ENCODE assay signal across 9 cellular contexts in genomic region chr5:177477701-177478477, GRCh38. TPM values are rescaled to one million over a fixed set of nuclear protein-coding genes. Genes with fewer than 3 reads are reported as not detected.
DNase-seq lines count a peak whose midpoint lies in the region; ATAC-seq and TF ChIP-seq lines count a peak whose summit lies in the region.
"Had no signal": no experiment of that assay in that cellular context is flagged by ENCODE, and none has a peak within 500 bp of the region (broad histone marks: within the 10 kb centered on the region; RNA-seq: fewer than 3 reads in every experiment).

No MANE protein-coding gene starts in this region.

- no peaks in the 10 kb centered on the region for H3K9me3 Mint-ChIP-seq in activated CD8-positive, alpha-beta memory T cell treated with anti-CD3 and anti-CD28 coated beads, Interleukin-2, amount 10 ng/mL, durations not matched to agents 7 days and 5 days (ENCODE audit: low read depth)
- no peaks in the 10 kb centered on the region for H3K9me3 Mint-ChIP-seq in endodermal cell
- H3K9me3 Mint-ChIP-seq: activated T-helper 1 cell treated with anti-CD3 and anti-CD28 coated beads, Interleukin-12 subunit alpha, Interleukin-12 subunit beta, Interleukin-2, Interleukin-4 antibody, amounts not matched to agents 30 ng/mL and 10 ng/mL and 1 ng/mL, durations not matched to agents 14 hours and 24 hours and 36 hours had no signal

- peaks cover 7% of the 10 kb centered on the region for H3K4me1 ChIP-seq in endodermal cell (ENCODE audit: control insufficient read depth, insufficient read depth, low read length)
- H3K4me1 ChIP-seq in thoracic aorta (ENCODE audit: control insufficient read depth in 1 of 2, low read depth in 2 of 2), result peaks cover 27 to 76% of the 10 kb centered on the region in 2 donors

- H3K27me3 ChIP-seq in endodermal cell (ENCODE audit: control insufficient read depth, insufficient read depth, low read length, poor library complexity, severe bottlenecking) (no peaks in the 10 kb centered on the region), thoracic aorta (replicated peaks; ENCODE audit: insufficient read depth) (no peaks in the 10 kb centered on the region)

- no peak overlapping the region for H3K9ac ChIP-seq in endodermal cell (ENCODE audit: extremely low read depth, low read length, poor library complexity, severe bottlenecking)

- CTCF ChIA-PET in activated CD8-positive, alpha-beta memory T cell treated with anti-CD3 and anti-CD28 coated beads, Interleukin-2, amount 10 ng/mL, durations not matched to agents 7 days and 5 days (lab: Charles Lee), result interaction anchor here (0.7 to 4.6 kb wide), 11 partner anchors 11 to 117 kb away, joined by 3 to 26 read pairs (median 5); partner anchors contain the start of gene PDLIM7

- H3K4me1 Mint-ChIP-seq in activated CD8-positive, alpha-beta memory T cell treated with anti-CD3 and anti-CD28 coated beads, Interleukin-2, amount 10 ng/mL, durations not matched to agents 7 days and 5 days, result peaks cover 47% of the 10 kb centered on the region
- H3K4me1 Mint-ChIP-seq in endodermal cell, result peaks cover 17% of the 10 kb centered on the region

- no peaks in the 10 kb centered on the region for H3K9me3 ChIP-seq in endodermal cell (ENCODE audit: control insufficient read depth, low read length)
- H3K9me3 ChIP-seq in thoracic aorta, result no peaks in the 10 kb centered on the region

- TF ChIP-seq CTCF in endodermal cell (conservative IDR thresholded peaks at IDR 0.05), result no peak
- TF ChIP-seq CTCF in thoracic aorta (IDR thresholded peaks at IDR 0.05), result no peak

- H3K4me3 ChIP-seq in endodermal cell (ENCODE audit: low read length), result no peak overlapping the region
- no peak overlapping the region for H3K4me3 ChIP-seq in thoracic aorta

- no peaks in the 10 kb centered on the region for H3K27me3 Mint-ChIP-seq in activated CD8-positive, alpha-beta memory T cell treated with anti-CD3 and anti-CD28 coated beads, Interleukin-2, amount 10 ng/mL, durations not matched to agents 7 days and 5 days
- H3K27me3 Mint-ChIP-seq in endodermal cell (ENCODE audit: insufficient read depth), result no peaks in the 10 kb centered on the region

- H3K36me3 ChIP-seq in endodermal cell (ENCODE audit: control insufficient read depth, insufficient read depth, low read length), result peaks cover 17% of the 10 kb centered on the region
- H3K36me3 ChIP-seq in thoracic aorta, result no peaks in the 10 kb centered on the region

- H3K36me3 Mint-ChIP-seq in activated CD8-positive, alpha-beta memory T cell treated with anti-CD3 and anti-CD28 coated beads, Interleukin-2, amount 10 ng/mL, durations not matched to agents 7 days and 5 days, result no peaks in the 10 kb centered on the region
- peaks cover 25% of the 10 kb centered on the region for H3K36me3 Mint-ChIP-seq in endodermal cell (ENCODE audit: low read depth)
- H3K36me3 Mint-ChIP-seq: IgD-negative memory B cell had no signal

- WGBS in endodermal cell (ENCODE audit: insufficient coverage in 1 of 2, insufficient read length in 1 of 2), 2 experiments, result 93 to 95% methylated on average over 12 to 13 of the region's 13 CpGs

- H3K4me3 Mint-ChIP-seq in activated CD8-positive, alpha-beta memory T cell treated with anti-CD3 and anti-CD28 coated beads, Interleukin-2, amount 10 ng/mL, durations not matched to agents 7 days and 5 days, result no peak overlapping the region
- no peak overlapping the region for H3K4me3 Mint-ChIP-seq in endodermal cell
- H3K4me3 Mint-ChIP-seq: activated T-helper 1 cell treated with anti-CD3 and anti-CD28 coated beads, Interleukin-12 subunit alpha, Interleukin-12 subunit beta, Interleukin-2, Interleukin-4 antibody, amounts not matched to agents 30 ng/mL and 10 ng/mL and 1 ng/mL, durations not matched to agents 14 hours and 24 hours and 36 hours had no signal

- no peak for DNase-seq in activated CD8-positive, alpha-beta memory T cell treated with anti-CD3 and anti-CD28 coated beads, Interleukin-2, amount 10 ng/mL, durations not matched to agents 7 days and 5 days
- DNase-seq in activated CD8-positive, alpha-beta memory T cell treated with anti-CD3 and anti-CD28 coated beads, Interleukin-2, amount 50 U/mL, for 48 hours, result no peak
- DNase-seq in endodermal cell, result peak; percentile 63
- no peak for DNase-seq in thoracic aorta (ENCODE audit: low spot score)
- no peak for DNase-seq in iPS-NIHi7 (ENCODE audit: extremely low spot score)
- no peak for DNase-seq in COLO668 (lab: John Stamatoyannopoulos, UW; ENCODE audit: unreplicated experiment)
- DNase-seq: NCI-H510A had no signal

- no peak overlapping the region for H3K27ac ChIP-seq in endodermal cell (ENCODE audit: low read depth, low read length)
- H3K27ac ChIP-seq in thoracic aorta, result peak overlapping the region; percentile 72 to 81

- H3K27ac Mint-ChIP-seq in activated CD8-positive, alpha-beta memory T cell treated with anti-CD3 and anti-CD28 coated beads, Interleukin-2, amount 10 ng/mL, durations not matched to agents 7 days and 5 days, result peak overlapping the region; percentile 90
- peak overlapping the region; percentile 55 for H3K27ac Mint-ChIP-seq in endodermal cell
- H3K27ac Mint-ChIP-seq: IgD-negative memory B cell had no signal

- ATAC-seq in activated CD8-positive, alpha-beta memory T cell treated with anti-CD3 and anti-CD28 coated beads, Interleukin-2, amount 10 ng/mL, durations not matched to agents 7 days and 5 days, result no peak
- ATAC-seq in thoracic aorta (ENCODE audit: insufficient number of reproducible peaks, low FRiP score, low read depth), result no peak

RNA-seq across cellular contexts. Expression of gene DBN1, which starts 4.5 kb away (rescaled TPM):
- total RNA-seq in activated CD8-positive, alpha-beta memory T cell treated with anti-CD3 and anti-CD28 coated beads, Interleukin-2, amount 10 ng/mL, durations not matched to agents 7 days and 5 days, result 100 to 1,000 TPM in 1 of 2 experiments, 10 to 100 TPM in 1; 81.5 to 128 TPM
- total RNA-seq in endodermal cell (100 to 1,000 TPM; 322 to 383 TPM), thoracic aorta (100 to 1,000 TPM in 1 of 2 donors, 10 to 100 TPM in 1; 91.2 to 132 TPM)
- 285 TPM for polyA plus RNA-seq in endodermal cell (2013, experiment 1 of 2)
- polyA plus RNA-seq in endodermal cell (2013, experiment 2 of 2), result 272 TPM

RNA-seq across cellular contexts. Expression of gene PDLIM7, which starts 19.5 kb away (rescaled TPM):
- total RNA-seq in activated CD8-positive, alpha-beta memory T cell treated with anti-CD3 and anti-CD28 coated beads, Interleukin-2, amount 10 ng/mL, durations not matched to agents 7 days and 5 days, result 10 to 100 TPM; 72.9 to 81.2 TPM
- total RNA-seq in endodermal cell (100 to 1,000 TPM; 196 to 241 TPM), thoracic aorta (100 to 1,000 TPM; 626 to 891 TPM)
- 307 TPM for polyA plus RNA-seq in endodermal cell (2013, experiment 1 of 2)
- polyA plus RNA-seq in endodermal cell (2013, experiment 2 of 2), result 281 TPM

RNA-seq across cellular contexts. Expression of gene PRR7, which starts 31.3 kb away (rescaled TPM):
- 1 to 10 TPM; 3.1 to 5.3 TPM for total RNA-seq in activated CD8-positive, alpha-beta memory T cell treated with anti-CD3 and anti-CD28 coated beads, Interleukin-2, amount 10 ng/mL, durations not matched to agents 7 days and 5 days
- total RNA-seq in endodermal cell (1 to 10 TPM; 4.7 to 8.0 TPM), thoracic aorta (10 to 100 TPM in 1 of 2 donors, 1 to 10 TPM in 1; 4.1 to 11.0 TPM)
- 8.2 TPM for polyA plus RNA-seq in endodermal cell (2013, experiment 1 of 2)
- 8.7 TPM for polyA plus RNA-seq in endodermal cell (2013, experiment 2 of 2)

RNA-seq across cellular contexts. Expression of gene DOK3, which starts 31.7 kb away (rescaled TPM):
- total RNA-seq in activated CD8-positive, alpha-beta memory T cell treated with anti-CD3 and anti-CD28 coated beads, Interleukin-2, amount 10 ng/mL, durations not matched to agents 7 days and 5 days, result 1 to 10 TPM; 3.3 to 5.7 TPM
- 1 to 10 TPM; 2.1 to 7.7 TPM for total RNA-seq in endodermal cell
- 2.2 TPM for polyA plus RNA-seq in endodermal cell (2013, experiment 1 of 2)
- polyA plus RNA-seq in endodermal cell (2013, experiment 2 of 2), result 3.3 TPM
- total RNA-seq in thoracic aorta, result 10 to 100 TPM; 20.5 to 35.6 TPM

RNA-seq across cellular contexts. Expression of gene DDX41, which starts 38.9 kb away (rescaled TPM):
- 100 to 1,000 TPM; 126 to 130 TPM for total RNA-seq in activated CD8-positive, alpha-beta memory T cell treated with anti-CD3 and anti-CD28 coated beads, Interleukin-2, amount 10 ng/mL, durations not matched to agents 7 days and 5 days
- total RNA-seq in endodermal cell (100 to 1,000 TPM; 115 TPM), thoracic aorta (100 to 1,000 TPM in 1 of 2 donors, 10 to 100 TPM in 1; 53.7 to 138 TPM)
- 82.8 TPM for polyA plus RNA-seq in endodermal cell (2013, experiment 1 of 2)
- polyA plus RNA-seq in endodermal cell (2013, experiment 2 of 2), result 76.3 TPM
